Comparison of ENCODE assay signal across 8 cellular contexts in genomic region chr4:184649026-184649970, GRCh38. TPM values are rescaled to one million over a fixed set of nuclear protein-coding genes. Genes with fewer than 3 reads are reported as not detected.
A peak's percentile ranks its signal among the peaks of the same experiment; 100 is the strongest.
DNase-seq lines count a peak whose midpoint lies in the region; ATAC-seq and TF ChIP-seq lines count a peak whose summit lies in the region.

Gene CASP3 (minus strand): TSS chr4:184649447. CDS start chr4:184638453, 10,994 bp downstream.
Gene PRIMPOL (plus strand): TSS chr4:184649738. CDS start chr4:184657141, 7,403 bp downstream.

- peak within 1 kb of the TSS; percentile 97 for H3K4me3 Mint-ChIP-seq in activated naive CD4-positive, alpha-beta T cell treated with anti-CD3 and anti-CD28 coated beads, Interleukin-2, amount 50 U/mL, for 24 hours
- peak within 1 kb of the TSS; percentile 86 for H3K4me3 Mint-ChIP-seq in osteocyte (ENCODE audit: unreplicated experiment)

- peak; percentile 75 for DNase-seq in GM12864 (ENCODE audit: low read depth)
- peak; percentile 99 for DNase-seq in NCI-H1092 treated with DMSO at 0.1 percent for 48 hours (lab: John Stamatoyannopoulos, UW)
- DNase-seq in glomerular visceral epithelial cell (ENCODE audit: extremely low spot score) = peak; percentile 98
- peak; percentile 98 for DNase-seq in osteocyte (ENCODE audit: extremely low spot score, unreplicated experiment)
- DNase-seq in thoracic aorta (ENCODE audit: low spot score) = peak; percentile 67

- H3K9me3 ChIP-seq in thoracic aorta = no peaks in the 10 kb centered on the region

- H3K4me1 ChIP-seq in thoracic aorta (ENCODE audit: control insufficient read depth in 1 of 2, low read depth in 2 of 2) = peaks cover 35 to 46% of the 10 kb centered on the region in 2 donors

- no peaks in the 10 kb centered on the region for H3K9me3 Mint-ChIP-seq in activated naive CD4-positive, alpha-beta T cell treated with anti-CD3 and anti-CD28 coated beads, Interleukin-2, amount 50 U/mL, for 24 hours
- no peaks in the 10 kb centered on the region for H3K9me3 Mint-ChIP-seq in osteocyte (ENCODE audit: unreplicated experiment)

- H3K4me1 Mint-ChIP-seq in activated naive CD4-positive, alpha-beta T cell treated with anti-CD3 and anti-CD28 coated beads, Interleukin-2, amount 50 U/mL, for 24 hours = peaks cover 55% of the 10 kb centered on the region
- H3K4me1 Mint-ChIP-seq in osteocyte (ENCODE audit: unreplicated experiment) = peaks cover 70% of the 10 kb centered on the region

- peak within 1 kb of the TSS; percentile 95 for H3K27ac Mint-ChIP-seq in activated naive CD4-positive, alpha-beta T cell treated with anti-CD3 and anti-CD28 coated beads, Interleukin-2, amount 50 U/mL, for 24 hours
- peak within 1 kb of the TSS; percentile 92 for H3K27ac Mint-ChIP-seq in osteocyte (ENCODE audit: unreplicated experiment)

- H3K36me3 Mint-ChIP-seq in activated naive CD4-positive, alpha-beta T cell treated with anti-CD3 and anti-CD28 coated beads, Interleukin-2, amount 50 U/mL, for 24 hours = peaks cover 5% of the 10 kb centered on the region
- H3K36me3 Mint-ChIP-seq in osteocyte (ENCODE audit: unreplicated experiment) = peaks cover 2% of the 10 kb centered on the region

- H3K27ac ChIP-seq in thoracic aorta = peak within 1 kb of the TSS; percentile 99

- no peaks in the 10 kb centered on the region for H3K27me3 ChIP-seq in thoracic aorta (replicated peaks; ENCODE audit: insufficient read depth)

- no peaks in the 10 kb centered on the region for H3K27me3 Mint-ChIP-seq in activated naive CD4-positive, alpha-beta T cell treated with anti-CD3 and anti-CD28 coated beads, Interleukin-2, amount 50 U/mL, for 24 hours
- no peaks in the 10 kb centered on the region for H3K27me3 Mint-ChIP-seq in osteocyte (ENCODE audit: unreplicated experiment)

- TF ChIP-seq CTCF in GM12864 (IDR thresholded peaks at IDR 0.05; ENCODE audit: low read depth, low read length, missing control alignments) = peak; percentile 17
- TF ChIP-seq CTCF in osteocyte (IDR thresholded peaks at IDR 0.05) = peak; percentile 53
- TF ChIP-seq CTCF in thoracic aorta (IDR thresholded peaks at IDR 0.05) = peak; percentile 19

- H3K36me3 ChIP-seq in thoracic aorta = no peaks in the 10 kb centered on the region

- H3K4me3 ChIP-seq in GM12864 (ENCODE audit: low read depth, low read length) = peak within 1 kb of the TSS; percentile 91
- peak within 1 kb of the TSS; percentile 84 for H3K4me3 ChIP-seq in thoracic aorta

- ATAC-seq in HG02623 (IDR thresholded peaks at IDR 0.05; ENCODE audit: unreplicated experiment) = peak; percentile 85
- ATAC-seq in SK-N-SH treated with all-trans-retinoic acid at 6 μM for 48 hours = peak; percentile 89
- peak; percentile 92 for ATAC-seq in thoracic aorta (ENCODE audit: insufficient number of reproducible peaks, low FRiP score, low read depth)

TF ChIP-seq in SK-N-SH treated with all-trans-retinoic acid at 6 μM for 48 hours, 23 proteins besides CTCF, POLR2A, EP300 and RAD21:
- TF ChIP-seq PPARA (CRISPR knock-in tag; IDR thresholded peaks at IDR 0.05; ENCODE audit: borderline replicate concordance) = no peak
- peak; percentile 42; the same call in 1 of the 2 replicates for TF ChIP-seq PATZ1 (CRISPR knock-in tag; IDR thresholded peaks at IDR 0.05; ENCODE audit: borderline replicate concordance)

RNA-seq across cellular contexts. Expression of gene CASP3, which starts in this region (rescaled TPM):
- total RNA-seq in osteocyte (28.2 and 33.3 TPM in 2 replicates), thoracic aorta (10 to 100 TPM; 11.4 to 17.5 TPM)

RNA-seq across cellular contexts. Expression of gene PRIMPOL, which starts in this region (rescaled TPM):
- total RNA-seq in osteocyte = 13.2 and 17.5 TPM in 2 replicates
- total RNA-seq in thoracic aorta = 10 to 100 TPM; 23.6 to 35.7 TPM

Comparison
In these comparisons a context has a peak if more than half of its experiments do, and no peak if none do; other contexts are left out.
1. Peak in every context shown above with its lines: DNase-seq, ATAC-seq, H3K4me3 ChIP-seq and H3K27ac ChIP-seq.